Comparison of ENCODE assay signal across 35 cellular contexts in genomic region chr22:40082184-40082583, GRCh38.
"Had no signal": no experiment of that assay in that cellular context is flagged by ENCODE, and none has a peak within 500 bp of the region (broad histone marks: within the 10 kb centered on the region; RNA-seq: fewer than 3 reads in every experiment).

No MANE protein-coding gene starts in this region.

- H3K36me3 ChIP-seq: adrenal gland, brain microvascular endothelial cell, breast epithelium had no signal

- DNase-seq: activated B cell treated with CpG ODN at 0.5 μM for 24 hours; activated CD4-positive, alpha-beta memory T cell treated with anti-CD3 and anti-CD28 coated beads for 36 hours; activated CD4-positive, alpha-beta T cell treated with anti-CD3 and anti-CD28 coated beads for 4 hours; activated CD4-positive, alpha-beta T cell treated with anti-CD3 and anti-CD28 coated beads, Interleukin-2, amount 10 ng/mL, durations not matched to agents 24 days and 14 days; activated CD4-positive, alpha-beta T cell treated with anti-CD3 and anti-CD28 coated beads, Interleukin-2, amount 50 U/mL, for 1 hour; activated CD4-positive, alpha-beta T cell treated with anti-CD3 and anti-CD28 coated beads, Interleukin-2, amount 50 U/mL, for 4 hours; activated CD4-positive, CD25-positive, alpha-beta regulatory T cell treated with anti-CD3 and anti-CD28 coated beads, Interleukin-2, amount 50 U/mL, for 72 hours; activated CD8-positive, alpha-beta memory T cell treated with anti-CD3 and anti-CD28 coated beads, Interleukin-2, amount 50 U/mL, for 4 hours; activated CD8-positive, alpha-beta T cell treated with anti-CD3 and anti-CD28 coated beads for 36 hours; activated effector memory CD4-positive, alpha-beta T cell treated with anti-CD3 and anti-CD28 coated beads, Interleukin-2, amount 50 U/mL, for 16 hours; activated gamma-delta T cell treated with Interleukin-2 at 50 U/mL for 16 hours; activated naive CD4-positive, alpha-beta T cell; activated naive CD4-positive, alpha-beta T cell treated with anti-CD3 and anti-CD28 coated beads for 36 hours; activated naive CD4-positive, alpha-beta T cell treated with anti-CD3 and anti-CD28 coated beads, Interleukin-2, amount 50 U/mL, for 16 hours; activated naive CD8-positive, alpha-beta T cell treated with anti-CD3 and anti-CD28 coated beads for 36 hours; activated T-cell treated with anti-CD3 and anti-CD28 coated beads for 4 hours; activated T-cell treated with anti-CD3 and anti-CD28 coated beads, Interleukin-2, amount 50 U/mL, for 1 hour; activated T-cell treated with anti-CD3 and anti-CD28 coated beads, Interleukin-2, amount 50 U/mL, for 4 hours; activated T-cell treated with anti-CD3 and anti-CD28 coated beads, Interleukin-2, amount 50 U/mL, for 72 hours; adrenal gland; amniotic stem cell; aorta; body of pancreas; brain microvascular endothelial cell; central memory CD4-positive, alpha-beta T cell; T-helper 1 cell; T-helper 2 cell; T-helper 9 cell had no signal

- H3K27me3 Mint-ChIP-seq: activated B cell treated with CpG ODN at 0.5 μM for 24 hours; activated CD4-positive, alpha-beta memory T cell treated with anti-CD3 and anti-CD28 coated beads for 36 hours; activated CD4-positive, alpha-beta T cell treated with anti-CD3 and anti-CD28 coated beads, Interleukin-2, amount 10 ng/mL, durations not matched to agents 24 days and 14 days; activated CD8-positive, alpha-beta T cell treated with anti-CD3 and anti-CD28 coated beads for 36 hours; activated naive CD8-positive, alpha-beta T cell treated with anti-CD3 and anti-CD28 coated beads for 36 hours; activated T-helper 17 cell treated with anti-CD3 and anti-CD28 coated beads, Interleukin-2, amount 50 U/mL, for 72 hours had no signal

- ATAC-seq: activated naive CD4-positive, alpha-beta T cell treated with anti-CD3 and anti-CD28 coated beads, Interleukin-2, amount 50 U/mL, for 72 hours; activated T-cell treated with anti-CD3 and anti-CD28 coated beads, Interleukin-2, amount 50 U/mL, for 4 hours; activated T-cell treated with anti-CD3 and anti-CD28 coated beads, Interleukin-2, amount 50 U/mL, for 72 hours; activated T-helper 17 cell treated with anti-CD3 and anti-CD28 coated beads, Interleukin-2, amount 50 U/mL, for 72 hours; body of pancreas had no signal

- H3K27me3 ChIP-seq: adrenal gland, body of pancreas, breast epithelium had no signal

- H3K9me3 ChIP-seq: adrenal gland, body of pancreas, breast epithelium had no signal

- H3K4me3 Mint-ChIP-seq: activated B cell treated with CpG ODN at 0.5 μM for 24 hours; activated CD4-positive, alpha-beta memory T cell treated with anti-CD3 and anti-CD28 coated beads for 36 hours; activated CD4-positive, alpha-beta T cell treated with anti-CD3 and anti-CD28 coated beads, Interleukin-2, amount 10 ng/mL, durations not matched to agents 24 days and 14 days; activated CD8-positive, alpha-beta T cell treated with anti-CD3 and anti-CD28 coated beads for 36 hours; activated naive CD4-positive, alpha-beta T cell treated with anti-CD3 and anti-CD28 coated beads for 36 hours; activated naive CD8-positive, alpha-beta T cell treated with anti-CD3 and anti-CD28 coated beads for 36 hours; activated T-cell treated with anti-CD3 and anti-CD28 coated beads, Interleukin-2, amount 50 U/mL, for 4 hours; activated T-cell treated with anti-CD3 and anti-CD28 coated beads, Interleukin-2, amount 50 U/mL, for 72 hours; activated T-helper 1 cell treated with anti-CD3 and anti-CD28 coated beads, Interleukin-12 subunit alpha, Interleukin-12 subunit beta, Interleukin-2, Interleukin-4 antibody, amounts not matched to agents 30 ng/mL and 10 ng/mL and 1 ng/mL, durations not matched to agents 14 hours and 24 hours and 36 hours; activated T-helper 17 cell treated with anti-CD3 and anti-CD28 coated beads, Interleukin-2, amount 50 U/mL, for 72 hours; T-helper 1 cell treated with Interleukin-12 subunit alpha and Interleukin-12 subunit beta and Interleukin-4 antibody, amounts not matched to agents 30 μg/mL and 1 μg/mL, for 36 hours; T-helper 2 cell treated with Interferon-gamma antibody and Interleukin-4, amounts not matched to agents 5 μg/mL and 100 μg/mL, for 36 hours had no signal

- H3K9me3 Mint-ChIP-seq: activated B cell treated with CpG ODN at 0.5 μM for 24 hours; activated CD4-positive, alpha-beta memory T cell treated with anti-CD3 and anti-CD28 coated beads for 36 hours; activated CD4-positive, alpha-beta T cell treated with anti-CD3 and anti-CD28 coated beads, Interleukin-2, amount 10 ng/mL, durations not matched to agents 24 days and 14 days; activated naive CD4-positive, alpha-beta T cell treated with anti-CD3 and anti-CD28 coated beads for 36 hours; activated naive CD4-positive, alpha-beta T cell treated with anti-CD3 and anti-CD28 coated beads, Interleukin-2, amount 50 U/mL, for 72 hours; activated T-cell treated with anti-CD3 and anti-CD28 coated beads, Interleukin-2, amount 50 U/mL, for 4 hours; activated T-cell treated with anti-CD3 and anti-CD28 coated beads, Interleukin-2, amount 50 U/mL, for 72 hours; activated T-helper 1 cell treated with anti-CD3 and anti-CD28 coated beads, Interleukin-12 subunit alpha, Interleukin-12 subunit beta, Interleukin-2, Interleukin-4 antibody, amounts not matched to agents 30 ng/mL and 10 ng/mL and 1 ng/mL, durations not matched to agents 14 hours and 24 hours and 36 hours; activated T-helper 17 cell treated with anti-CD3 and anti-CD28 coated beads, Interleukin-2, amount 50 U/mL, for 72 hours; T-helper 1 cell treated with Interleukin-12 subunit alpha and Interleukin-12 subunit beta and Interleukin-4 antibody, amounts not matched to agents 30 μg/mL and 1 μg/mL, for 36 hours; T-helper 2 cell treated with Interferon-gamma antibody and Interleukin-4, amounts not matched to agents 5 μg/mL and 100 μg/mL, for 36 hours had no signal

- H3K27ac ChIP-seq: adrenal gland, body of pancreas, brain microvascular endothelial cell, breast epithelium, VCaP had no signal

- H3K27ac Mint-ChIP-seq: activated B cell treated with CpG ODN at 0.5 μM for 24 hours; activated CD4-positive, alpha-beta memory T cell treated with anti-CD3 and anti-CD28 coated beads for 36 hours; activated CD4-positive, alpha-beta T cell treated with anti-CD3 and anti-CD28 coated beads, Interleukin-2, amount 10 ng/mL, durations not matched to agents 24 days and 14 days; activated CD8-positive, alpha-beta T cell treated with anti-CD3 and anti-CD28 coated beads for 36 hours; activated naive CD4-positive, alpha-beta T cell treated with anti-CD3 and anti-CD28 coated beads for 36 hours; activated naive CD8-positive, alpha-beta T cell treated with anti-CD3 and anti-CD28 coated beads for 36 hours; activated T-cell treated with anti-CD3 and anti-CD28 coated beads, Interleukin-2, amount 50 U/mL, for 72 hours; activated T-helper 1 cell treated with anti-CD3 and anti-CD28 coated beads, Interleukin-12 subunit alpha, Interleukin-12 subunit beta, Interleukin-2, Interleukin-4 antibody, amounts not matched to agents 30 ng/mL and 10 ng/mL and 1 ng/mL, durations not matched to agents 14 hours and 24 hours and 36 hours; activated T-helper 17 cell treated with anti-CD3 and anti-CD28 coated beads, Interleukin-2, amount 50 U/mL, for 72 hours; T-helper 1 cell treated with Interleukin-12 subunit alpha and Interleukin-12 subunit beta and Interleukin-4 antibody, amounts not matched to agents 30 μg/mL and 1 μg/mL, for 36 hours; T-helper 2 cell treated with Interferon-gamma antibody and Interleukin-4, amounts not matched to agents 5 μg/mL and 100 μg/mL, for 36 hours had no signal

- H3K36me3 Mint-ChIP-seq: activated CD4-positive, alpha-beta memory T cell treated with anti-CD3 and anti-CD28 coated beads for 36 hours; activated naive CD4-positive, alpha-beta T cell treated with anti-CD3 and anti-CD28 coated beads, Interleukin-2, amount 50 U/mL, for 72 hours had no signal

- H3K4me3 ChIP-seq: adrenal gland, body of pancreas, breast epithelium had no signal
